Comparison of ENCODE assay signal across 1 cellular context in the genomic region with DNA sequence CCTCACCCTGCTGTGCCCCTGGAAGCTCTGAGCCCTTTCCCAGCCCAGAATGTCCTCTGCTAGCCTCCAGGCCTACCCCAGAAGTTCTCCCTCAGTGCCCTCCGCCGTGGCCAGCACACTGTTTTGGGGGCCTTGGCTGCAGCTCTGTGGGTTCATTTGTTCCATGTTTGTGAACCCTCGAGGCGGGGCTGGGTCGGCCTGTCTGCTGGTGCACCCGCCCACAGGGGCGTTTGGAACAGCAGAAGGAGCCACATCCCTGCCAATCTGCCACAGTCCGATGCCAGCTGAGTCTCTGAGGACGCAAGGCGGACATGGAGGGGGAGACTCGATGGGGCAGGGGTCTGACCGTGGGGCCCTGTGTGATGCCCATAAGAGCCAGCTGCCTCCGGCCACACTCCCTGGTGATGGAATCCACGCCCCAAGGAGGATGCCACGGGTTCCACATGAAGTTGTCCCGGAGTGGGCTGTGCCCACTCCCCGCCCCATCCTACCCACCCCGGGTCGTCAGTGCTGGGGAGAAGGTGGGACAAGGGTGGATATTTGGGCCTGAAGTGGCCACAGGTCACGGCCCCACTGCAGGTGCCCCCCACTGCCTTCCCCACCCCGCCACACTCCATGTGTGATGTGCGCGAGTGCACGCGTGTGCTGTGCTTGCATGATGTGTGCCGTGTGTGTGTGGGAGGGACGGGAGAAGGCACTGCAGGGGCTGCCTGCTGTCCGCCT.
TF ChIP-seq lines count a peak whose summit lies in the region.

No MANE protein-coding gene starts in this region.

TF ChIP-seq in K562, 482 proteins besides CTCF, POLR2A, EP300 and RAD21:
- TF ChIP-seq CTBP1 (IDR thresholded peaks at IDR 0.05; ENCODE audit: borderline replicate concordance) (no peak), CBFA2T3 (IDR thresholded peaks at IDR 0.05) (no peak), POLR2G (IDR thresholded peaks at IDR 0.05; ENCODE audit: low read depth, low read length) (peak; percentile 64)
